In genomic region chr4:145820407-145820806, GRCh38 we compare ENCODE assay signal across 18 cellular contexts.
DNase-seq lines count a peak whose midpoint lies in the region; ATAC-seq and TF ChIP-seq lines count a peak whose summit lies in the region.
"Had no signal": no experiment of that assay in that cellular context is flagged by ENCODE, and none has a peak within 500 bp of the region (broad histone marks: within the 10 kb centered on the region; RNA-seq: fewer than 3 reads in every experiment).

No MANE protein-coding gene starts in this region.

- TF ChIP-seq CTCF in GM23338 (conservative IDR thresholded peaks at IDR 0.05; ENCODE audit: low read depth in 2 of 2) = no peak
- TF ChIP-seq CTCF in psoas muscle (IDR thresholded peaks at IDR 0.05) = no peak
- TF ChIP-seq CTCF in upper lobe of left lung (IDR thresholded peaks at IDR 0.05) = no peak
- no peak for TF ChIP-seq CTCF in uterus (IDR thresholded peaks at IDR 0.05)

- H3K27me3 ChIP-seq in GM23338 (ENCODE audit: insufficient read depth) (no peaks in the 10 kb centered on the region), psoas muscle (ENCODE audit: insufficient read depth in 3 of 3, low read length in 2 of 3) (no peaks in the 10 kb centered on the region), upper lobe of left lung (no peaks in the 10 kb centered on the region), uterus (no peaks in the 10 kb centered on the region)
- H3K27me3 ChIP-seq: ovary had no signal

- H3K4me1 Mint-ChIP-seq in GM23338 = peaks cover 47% of the 10 kb centered on the region
- H3K4me1 Mint-ChIP-seq in dendritic cell treated with granulocyte-macrophage colony-stimulating factor and Interleukin-4, amounts not matched to agents 40 ng/mL and 50 ng/mL, for 4 days (ENCODE audit: low read depth) = peaks cover 52% of the 10 kb centered on the region

- in situ Hi-C loops in ACHN (cut with HindIII; ENCODE audit: low pct_ligation_motif_present, low pct_unique_long_range_greater_than_20kb, low sequenced_read_pairs) = no loop called here

- TF ChIP-seq POLR2A in upper lobe of left lung (IDR thresholded peaks at IDR 0.05) (no peak), uterus (IDR thresholded peaks at IDR 0.05) (no peak)

- no peak for TF ChIP-seq EP300 in upper lobe of left lung (IDR thresholded peaks at IDR 0.05)

- H3K27ac ChIP-seq in GM23338 (ENCODE audit: low read depth) (peak overlapping the region; percentile 56; the same call in 1 of the 2 replicates), psoas muscle (peak overlapping the region; percentile 90), upper lobe of left lung (no peak overlapping the region), uterus (no peak overlapping the region)
- H3K27ac ChIP-seq: ovary had no signal

- intact Hi-C loops in dendritic cell treated with granulocyte-macrophage colony-stimulating factor and Interleukin-4, amounts not matched to agents 40 ng/mL and 50 ng/mL, for 4 days (cut with micrococcal nuclease) = loop anchor here (5.0 to 10.0 kb wide), 2 partner anchors 88 to 114 kb away; partner anchors contain the start of gene ZNF827
- intact Hi-C loops in psoas muscle (cut with DNase I) = no loop called here
- intact Hi-C loops in uterus (cut with DNase I; ENCODE audit: low total_unique reads) = no loop called here

- H3K79me2 ChIP-seq in GM23338 (replicated peaks; ENCODE audit: insufficient read depth) = no peaks in the 10 kb centered on the region; the same call in 1 of the 2 replicates

- H3K4me1 ChIP-seq in GM23338 (ENCODE audit: insufficient read depth) = peaks cover 36% of the 10 kb centered on the region
- H3K4me1 ChIP-seq in psoas muscle = peaks cover 29% of the 10 kb centered on the region
- H3K4me1 ChIP-seq in upper lobe of left lung = no peaks in the 10 kb centered on the region
- H3K4me1 ChIP-seq in uterus = no peaks in the 10 kb centered on the region

- H3K9me2 ChIP-seq in GM23338 (ENCODE audit: insufficient read depth) = peaks cover 4% of the 10 kb centered on the region

- H3F3A ChIP-seq in GM23338 (replicated peaks; ENCODE audit: low read depth) = no peaks in the 10 kb centered on the region; the same call in 1 of the 2 replicates

- ATAC-seq in GM23338 (no peak), psoas muscle (peak; percentile 58 to 81 (median 72)), upper lobe of left lung (ENCODE audit: low FRiP score in 2 of 2) (no peak)
- ATAC-seq: left lobe of liver had no signal

- no peak overlapping the region for H2AFZ ChIP-seq in GM23338

- DNase-seq in GM23338 (ENCODE audit: low spot score) (no peak), NCI-H1694 (lab: John Stamatoyannopoulos, UW) (peak; percentile 30), psoas muscle (no peak), upper lobe of left lung (no peak), uterus (no peak), ACHN (no peak)
- DNase-seq: activated gamma-delta T cell treated with Interleukin-2 at 50 U/mL for 16 hours; Calu3; foreskin fibroblast; NCI-H1105 treated with DMSO at 0.1 percent for 48 hours; ovary; Right ventricle myocardium superior; stimulated activated CD4-positive, alpha-beta T cell treated with anti-CD3 and anti-CD28 coated beads, Interleukin-4, amount 100 ng/mL, for 4 hours; stimulated activated CD8-positive, alpha-beta memory T cell treated with anti-CD3 and anti-CD28 coated beads, Interleukin-4, amount 100 ng/mL, for 48 hours had no signal

- no peak overlapping the region for H3K4me2 ChIP-seq in GM23338

- 0 out of 2 replicates have a peak, but pooled peaks cover 3% of the 10 kb centered on the region for H4K20me1 ChIP-seq in GM23338 (replicated peaks; ENCODE audit: insufficient read depth)

- H3K36me3 ChIP-seq in GM23338 (ENCODE audit: insufficient read depth) = peaks cover 11% of the 10 kb centered on the region; the same call in 1 of the 2 replicates
- no peaks in the 10 kb centered on the region for H3K36me3 ChIP-seq in psoas muscle (ENCODE audit: insufficient read depth in 1 of 2, low read depth in 1 of 2)
- peaks cover 0 to 3% (median 0%) of the 10 kb centered on the region in 4 donors for H3K36me3 ChIP-seq in upper lobe of left lung
- no peaks in the 10 kb centered on the region for H3K36me3 ChIP-seq in uterus
- H3K36me3 ChIP-seq: ovary had no signal

- H3K9me3 ChIP-seq in psoas muscle = no peaks in the 10 kb centered on the region
- no peaks in the 10 kb centered on the region for H3K9me3 ChIP-seq in upper lobe of left lung
- H3K9me3 ChIP-seq in uterus = no peaks in the 10 kb centered on the region
- H3K9me3 ChIP-seq: ovary had no signal

- H3K4me3 ChIP-seq in GM23338 (no peak overlapping the region), psoas muscle (peak overlapping the region; percentile 47), upper lobe of left lung (no peak overlapping the region), uterus (no peak overlapping the region)
- H3K4me3 ChIP-seq: ovary, skin epidermis had no signal

- peaks cover 6% of the 10 kb centered on the region for H3K27me3 Mint-ChIP-seq in GM23338 (ENCODE audit: insufficient read depth, low read depth, poor library complexity)
- no peaks in the 10 kb centered on the region for H3K27me3 Mint-ChIP-seq in dendritic cell treated with granulocyte-macrophage colony-stimulating factor and Interleukin-4, amounts not matched to agents 40 ng/mL and 50 ng/mL, for 4 days
- H3K27me3 Mint-ChIP-seq: B cell had no signal

- H3K27ac Mint-ChIP-seq in GM23338 = peak overlapping the region; percentile 65
- H3K27ac Mint-ChIP-seq in dendritic cell treated with granulocyte-macrophage colony-stimulating factor and Interleukin-4, amounts not matched to agents 40 ng/mL and 50 ng/mL, for 4 days = peak overlapping the region; percentile 80
- H3K27ac Mint-ChIP-seq: B cell had no signal

- peaks cover 52% of the 10 kb centered on the region for H3K36me3 Mint-ChIP-seq in GM23338 (ENCODE audit: low read depth)
- no peaks in the 10 kb centered on the region for H3K36me3 Mint-ChIP-seq in dendritic cell treated with granulocyte-macrophage colony-stimulating factor and Interleukin-4, amounts not matched to agents 40 ng/mL and 50 ng/mL, for 4 days (ENCODE audit: low read depth)

- H3K4me3 Mint-ChIP-seq in GM23338 = no peak overlapping the region
- H3K4me3 Mint-ChIP-seq in dendritic cell treated with granulocyte-macrophage colony-stimulating factor and Interleukin-4, amounts not matched to agents 40 ng/mL and 50 ng/mL, for 4 days = no peak overlapping the region
- H3K4me3 Mint-ChIP-seq: B cell had no signal

- WGBS in psoas muscle, 3 donors = 36 to 53% (median 43%) methylated on average over 3 of the region's 3 CpGs
- 67 to 78% methylated on average over 3 of the region's 3 CpGs for WGBS in upper lobe of left lung, 2 donors

- H3K9me3 Mint-ChIP-seq in GM23338 = no peaks in the 10 kb centered on the region
- peaks cover 10% of the 10 kb centered on the region for H3K9me3 Mint-ChIP-seq in dendritic cell treated with granulocyte-macrophage colony-stimulating factor and Interleukin-4, amounts not matched to agents 40 ng/mL and 50 ng/mL, for 4 days

TF ChIP-seq in GM23338, 12 proteins besides CTCF, POLR2A, EP300 and RAD21 (continues in another document):
- no peak for TF ChIP-seq ETS1 (IDR thresholded peaks at IDR 0.05)
- no peak for TF ChIP-seq EZH2 (IDR thresholded peaks at IDR 0.05; ENCODE audit: low read depth, unreplicated experiment)
- no peak for TF ChIP-seq CREB1 (CRISPR knock-in tag; IDR thresholded peaks at IDR 0.05; ENCODE audit: low read depth)

Comparison
In these comparisons a context has a peak if more than half of its experiments do, and no peak if none do; other contexts are left out.
1. ATAC-seq: peak in psoas muscle (4 of 4); none in GM23338 (single experiment) and upper lobe of left lung (0 of 2).
2. H3K27ac ChIP-seq: peak in GM23338 (single experiment) and psoas muscle (single experiment); none in upper lobe of left lung (0 of 4) and uterus (0 of 2).